Comparison of ENCODE assay signal across 14 cellular contexts in the genomic region with DNA sequence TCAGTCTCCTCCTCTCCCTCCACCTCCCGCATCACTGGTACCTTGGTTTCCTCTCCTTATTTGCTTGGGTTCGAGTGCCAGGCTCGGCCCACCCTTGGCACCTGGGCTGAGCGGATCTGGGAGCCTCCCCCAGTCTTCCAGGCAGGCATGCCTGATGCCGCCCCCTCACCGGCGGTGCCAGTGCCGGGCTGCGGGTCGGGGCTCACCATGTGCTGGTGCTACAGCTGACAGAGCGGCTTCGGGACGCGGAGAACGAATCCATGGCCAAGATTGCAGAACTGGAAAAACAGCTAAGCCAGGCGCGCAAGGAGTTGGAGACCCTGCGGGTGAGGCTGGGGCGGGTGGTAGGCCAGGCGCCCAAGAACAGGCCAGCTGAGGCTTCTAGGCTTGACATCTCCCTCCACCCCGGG. TPM values are rescaled to one million over a fixed set of nuclear protein-coding genes. Genes with fewer than 3 reads are reported as not detected.
A peak's percentile ranks its signal among the peaks of the same experiment; 100 is the strongest.
DNase-seq lines count a peak whose midpoint lies in the region; ATAC-seq, FAIRE-seq and TF ChIP-seq lines count a peak whose summit lies in the region.
"Had no signal": no experiment of that assay in that cellular context is flagged by ENCODE, and none has a peak within 500 bp of the region (broad histone marks: within the 10 kb centered on the region; RNA-seq: fewer than 3 reads in every experiment).

No MANE protein-coding gene starts in this region.

- no peaks in the 10 kb centered on the region for H3K9me3 ChIP-seq in ES-I3 (ENCODE audit: control insufficient read depth, insufficient read depth, low read length)
- H3K9me3 ChIP-seq in RWPE2 (ENCODE audit: severe bottlenecking), result no peaks in the 10 kb centered on the region
- H3K9me3 ChIP-seq: pancreas, Peyer's patch had no signal

- H3K27me3 Mint-ChIP-seq in glutamatergic neuron (ENCODE audit: unreplicated experiment), result peaks cover 12% of the 10 kb centered on the region
- H3K27me3 Mint-ChIP-seq in osteocyte (ENCODE audit: unreplicated experiment), result peaks cover 7% of the 10 kb centered on the region

- H3K27ac Mint-ChIP-seq in glutamatergic neuron (ENCODE audit: unreplicated experiment), result no peak overlapping the region
- no peak overlapping the region for H3K27ac Mint-ChIP-seq in osteocyte (ENCODE audit: unreplicated experiment)

- H3K27ac ChIP-seq in RWPE2 (ENCODE audit: poor library complexity, severe bottlenecking), result no peak overlapping the region
- H3K27ac ChIP-seq: pancreas, Peyer's patch had no signal

- H3K36me3 Mint-ChIP-seq in glutamatergic neuron (ENCODE audit: unreplicated experiment) (peaks cover 5% of the 10 kb centered on the region), osteocyte (ENCODE audit: unreplicated experiment) (no peaks in the 10 kb centered on the region)

- ATAC-seq in RWPE2 (ENCODE audit: low read depth), result no peak

- FAIRE-seq in GM12891 (lab: Jason Lieb, UNC), result no peak
- FAIRE-seq: pancreas had no signal

- H3K4me1 Mint-ChIP-seq in glutamatergic neuron (ENCODE audit: low read depth, unreplicated experiment) (no peaks in the 10 kb centered on the region), osteocyte (ENCODE audit: unreplicated experiment) (peaks cover 11% of the 10 kb centered on the region)

- no peaks in the 10 kb centered on the region for H3K27me3 ChIP-seq in RWPE2 (ENCODE audit: insufficient read depth, poor library complexity, severe bottlenecking)
- H3K27me3 ChIP-seq: pancreas had no signal

- peak; percentile 64 for DNase-seq in RWPE2 (ENCODE audit: low spot score)
- DNase-seq in glutamatergic neuron, result no peak
- DNase-seq in osteocyte (ENCODE audit: extremely low spot score, unreplicated experiment), result no peak
- DNase-seq in NCI-H2227 treated with DMSO at 0.1 percent for 48 hours (lab: John Stamatoyannopoulos, UW), result no peak
- no peak for DNase-seq in GM12891 (ENCODE audit: insufficient read length, low spot score)
- DNase-seq in NCI-H1436 (lab: John Stamatoyannopoulos, UW), result no peak
- DNase-seq in central memory CD4-positive, alpha-beta T cell, result no peak
- DNase-seq: activated effector memory CD4-positive, alpha-beta T cell treated with Interleukin-2 at 50 U/mL for 16 hours; effector CD4-positive, alpha-beta T cell; NCI-H2029 had no signal

- no peak overlapping the region for H3K4me3 ChIP-seq in RWPE2 (ENCODE audit: severe bottlenecking)

- H3K9ac ChIP-seq in ES-I3 (ENCODE audit: low read depth, low read length), result peak overlapping the region; percentile 91

- TF ChIP-seq CTCF in RWPE2 (IDR thresholded peaks at IDR 0.05; ENCODE audit: poor library complexity, severe bottlenecking) (no peak), glutamatergic neuron (IDR thresholded peaks at IDR 0.05; ENCODE audit: partially characterized antibody, unreplicated experiment) (no peak), osteocyte (IDR thresholded peaks at IDR 0.05) (no peak)

- H3K4me3 Mint-ChIP-seq in glutamatergic neuron (ENCODE audit: unreplicated experiment) (peak overlapping the region; percentile 81), osteocyte (ENCODE audit: unreplicated experiment) (peak overlapping the region; percentile 65)

- H3K9me3 Mint-ChIP-seq in glutamatergic neuron (ENCODE audit: unreplicated experiment) (peaks cover 1% of the 10 kb centered on the region), osteocyte (ENCODE audit: unreplicated experiment) (no peaks in the 10 kb centered on the region)

- H3K36me3 ChIP-seq in ES-I3 (ENCODE audit: insufficient read depth, low read length) (no peaks in the 10 kb centered on the region), RWPE2 (ENCODE audit: low read depth) (no peaks in the 10 kb centered on the region; the same call in 1 of the 2 replicates)
- H3K36me3 ChIP-seq: pancreas had no signal

- no peak for TF ChIP-seq POLR2A in GM12891 (IDR thresholded peaks at IDR 0.05; ENCODE audit: low read depth, low read length)

- H3K4me1 ChIP-seq in ES-I3 (ENCODE audit: insufficient read depth, low read length) (peaks cover 5% of the 10 kb centered on the region; the same call in 1 of the 2 replicates), RWPE2 (ENCODE audit: insufficient read depth, poor library complexity, severe bottlenecking) (no peaks in the 10 kb centered on the region)

TF ChIP-seq in GM12891, 5 proteins besides CTCF, POLR2A, EP300 and RAD21:
- TF ChIP-seq POLR2AphosphoS5 (IDR thresholded peaks at IDR 0.05; ENCODE audit: low read depth, low read length) (no peak), POU2F2 (IDR thresholded peaks at IDR 0.05; ENCODE audit: low read depth, low read length) (no peak), TAF1 (IDR thresholded peaks at IDR 0.05; ENCODE audit: low read depth, low read length) (no peak), SPI1 (IDR thresholded peaks at IDR 0.05; ENCODE audit: low read depth, low read length) (no peak), PAX5 (IDR thresholded peaks at IDR 0.05; ENCODE audit: insufficient read depth, low read length, severe bottlenecking) (no peak)

RNA-seq across cellular contexts. Expression of a gene that starts 19.2 kb away (rescaled TPM):
- 24.2 TPM for total RNA-seq in glutamatergic neuron (ENCODE audit: unreplicated experiment)
- total RNA-seq in osteocyte, result 2.0 and 2.8 TPM in 2 replicates
- 49.2 TPM for polyA plus RNA-seq in GM12891 (2012; ENCODE audit: low read depth, missing spikeins)

RNA-seq across cellular contexts. Expression of a gene that starts 21.0 kb away (rescaled TPM):
- total RNA-seq in glutamatergic neuron (ENCODE audit: unreplicated experiment) (not detected), osteocyte (0.18 TPM in 1 of 2 replicates, not detected in the other)
- polyA plus RNA-seq in GM12891 (2012; ENCODE audit: low read depth, missing spikeins), result 0.35 TPM
- total RNA-seq: Peyer's patch, urinary bladder had no signal
- polyA plus RNA-seq: urinary bladder had no signal
